In the genomic region with DNA sequence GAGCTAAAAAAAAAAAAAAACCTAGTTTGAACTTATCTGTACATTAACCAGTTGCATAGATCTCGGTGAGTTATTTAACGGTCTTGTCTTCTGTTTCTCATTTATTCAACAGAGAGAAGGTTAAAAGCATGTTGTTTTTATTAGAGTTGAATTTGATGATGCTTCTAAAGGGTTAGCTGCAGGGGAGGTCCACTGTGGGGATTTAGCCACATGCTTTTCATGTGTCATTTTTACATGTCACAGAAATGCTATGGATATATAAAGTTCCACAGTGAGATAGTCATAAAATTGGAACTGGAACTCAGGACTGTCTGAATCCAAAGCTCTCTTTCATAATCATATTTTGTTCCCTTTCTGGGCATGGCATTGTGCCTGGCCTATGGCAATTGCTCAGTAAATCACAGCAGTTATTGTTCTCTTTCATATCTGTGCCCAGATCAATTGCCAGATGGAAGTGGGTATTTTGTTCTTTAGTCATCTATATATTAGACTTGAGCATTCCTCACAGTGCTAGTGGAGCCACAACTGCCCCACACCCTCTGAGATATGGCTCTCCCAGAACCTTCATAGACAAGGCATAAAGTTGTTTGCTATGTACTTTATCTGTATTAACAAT, we compare ENCODE assay signal across 36 cellular contexts.
"Had no signal": no experiment of that assay in that cellular context is flagged by ENCODE, and none has a peak within 500 bp of the region (broad histone marks: within the 10 kb centered on the region; RNA-seq: fewer than 3 reads in every experiment).

No MANE protein-coding gene starts in this region.

- H3K4me3 ChIP-seq: adrenal gland, ascending aorta, body of pancreas, breast epithelium, cardiac muscle cell had no signal

- H3K27ac Mint-ChIP-seq: activated naive CD4-positive, alpha-beta T cell treated with anti-CD3 and anti-CD28 coated beads for 36 hours; activated naive CD4-positive, alpha-beta T cell treated with anti-CD3 and anti-CD28 coated beads, Interleukin-2, amount 10 ng/mL, durations not matched to agents 7 days and 5 days; activated naive CD4-positive, alpha-beta T cell treated with anti-CD3 and anti-CD28 coated beads, Interleukin-2, amount 50 U/mL, for 24 hours; activated naive CD4-positive, alpha-beta T cell treated with anti-CD3 and anti-CD28 coated beads, Interleukin-2, amount 50 U/mL, for 72 hours; activated naive CD8-positive, alpha-beta T cell; activated naive CD8-positive, alpha-beta T cell treated with anti-CD3 and anti-CD28 coated beads for 36 hours; activated naive CD8-positive, alpha-beta T cell treated with anti-CD3 and anti-CD28 coated beads, Interleukin-2, amount 10 ng/mL, durations not matched to agents 7 days and 5 days; activated naive CD8-positive, alpha-beta T cell treated with anti-CD3 and anti-CD28 coated beads, Interleukin-2, amount 50 U/mL, for 24 hours; activated T-cell treated with anti-CD3 and anti-CD28 coated beads, Interleukin-2, amount 50 U/mL, for 72 hours; activated T-helper 1 cell treated with anti-CD3 and anti-CD28 coated beads, Interleukin-12 subunit alpha, Interleukin-12 subunit beta, Interleukin-2, Interleukin-4 antibody, amounts not matched to agents 30 ng/mL and 10 ng/mL and 1 ng/mL, durations not matched to agents 14 hours and 24 hours and 36 hours; activated T-helper 17 cell treated with anti-CD3 and anti-CD28 coated beads, Interleukin-2, amount 50 U/mL, for 72 hours; activated T-helper 2 cell treated with anti-CD3 and anti-CD28 coated beads, Interferon-gamma antibody, Interleukin-2, Interleukin-4, amounts not matched to agents 10 μg/mL and 5 μg/mL and 100 μg/mL, durations not matched to agents 14 hours and 24 hours and 36 hours; brain had no signal

- H3K9me3 ChIP-seq: adrenal gland, ascending aorta, body of pancreas, breast epithelium had no signal

- H3K36me3 ChIP-seq: adrenal gland, ascending aorta, brain microvascular endothelial cell, breast epithelium, cardiac muscle cell had no signal

- H3K36me3 Mint-ChIP-seq: activated naive CD4-positive, alpha-beta T cell treated with anti-CD3 and anti-CD28 coated beads, Interleukin-2, amount 10 ng/mL, durations not matched to agents 7 days and 5 days; activated naive CD4-positive, alpha-beta T cell treated with anti-CD3 and anti-CD28 coated beads, Interleukin-2, amount 50 U/mL, for 24 hours; activated naive CD4-positive, alpha-beta T cell treated with anti-CD3 and anti-CD28 coated beads, Interleukin-2, amount 50 U/mL, for 72 hours; activated naive CD8-positive, alpha-beta T cell; activated naive CD8-positive, alpha-beta T cell treated with anti-CD3 and anti-CD28 coated beads for 36 hours; activated naive CD8-positive, alpha-beta T cell treated with anti-CD3 and anti-CD28 coated beads, Interleukin-2, amount 10 ng/mL, durations not matched to agents 7 days and 5 days; brain had no signal

- H3K27me3 ChIP-seq: adrenal gland, ascending aorta, body of pancreas, brain microvascular endothelial cell, breast epithelium, cardiac muscle cell had no signal

- H3K4me1 Mint-ChIP-seq: activated naive CD4-positive, alpha-beta T cell treated with anti-CD3 and anti-CD28 coated beads, Interleukin-2, amount 10 ng/mL, durations not matched to agents 7 days and 5 days; activated naive CD4-positive, alpha-beta T cell treated with anti-CD3 and anti-CD28 coated beads, Interleukin-2, amount 50 U/mL, for 24 hours; activated naive CD8-positive, alpha-beta T cell treated with anti-CD3 and anti-CD28 coated beads for 36 hours; activated naive CD8-positive, alpha-beta T cell treated with anti-CD3 and anti-CD28 coated beads, Interleukin-2, amount 10 ng/mL, durations not matched to agents 7 days and 5 days; activated naive CD8-positive, alpha-beta T cell treated with anti-CD3 and anti-CD28 coated beads, Interleukin-2, amount 50 U/mL, for 24 hours; activated T-helper 17 cell treated with anti-CD3 and anti-CD28 coated beads, Interleukin-2, amount 50 U/mL, for 72 hours; central memory CD8-positive, alpha-beta T cell had no signal

- DNase-seq: activated effector memory CD4-positive, alpha-beta T cell treated with anti-CD3 and anti-CD28 coated beads, Interleukin-2, amount 50 U/mL, for 16 hours; activated effector memory CD4-positive, alpha-beta T cell treated with Interleukin-2 at 50 U/mL for 16 hours; activated gamma-delta T cell; activated gamma-delta T cell treated with Interleukin-2 at 50 U/mL for 16 hours; activated naive CD4-positive, alpha-beta T cell; activated naive CD4-positive, alpha-beta T cell treated with anti-CD3 and anti-CD28 coated beads for 36 hours; activated naive CD4-positive, alpha-beta T cell treated with anti-CD3 and anti-CD28 coated beads, Interleukin-2, amount 10 ng/mL, durations not matched to agents 7 days and 5 days; activated naive CD4-positive, alpha-beta T cell treated with anti-CD3 and anti-CD28 coated beads, Interleukin-2, amount 50 U/mL, for 16 hours; activated naive CD4-positive, alpha-beta T cell treated with Interleukin-2 at 50 U/mL for 16 hours; activated naive CD8-positive, alpha-beta T cell treated with anti-CD3 and anti-CD28 coated beads for 36 hours; activated naive CD8-positive, alpha-beta T cell treated with anti-CD3 and anti-CD28 coated beads, Interleukin-2, amount 10 ng/mL, durations not matched to agents 7 days and 5 days; activated naive CD8-positive, alpha-beta T cell treated with anti-CD3 and anti-CD28 coated beads, Interleukin-2, amount 50 U/mL, for 24 hours; activated T-cell treated with anti-CD3 and anti-CD28 coated beads, Interleukin-2, amount 50 U/mL, for 4 hours; activated T-cell treated with anti-CD3 and anti-CD28 coated beads, Interleukin-2, amount 50 U/mL, for 48 hours; activated T-cell treated with anti-CD3 and anti-CD28 coated beads, Interleukin-2, amount 50 U/mL, for 72 hours; adrenal gland; amniotic stem cell; amygdala; anterior cingulate cortex; aorta; body of pancreas; brain microvascular endothelial cell; caudate nucleus; central memory CD4-positive, alpha-beta T cell; cerebellar nuclear complex had no signal

- H3K4me3 Mint-ChIP-seq: activated naive CD4-positive, alpha-beta T cell treated with anti-CD3 and anti-CD28 coated beads for 36 hours; activated naive CD4-positive, alpha-beta T cell treated with anti-CD3 and anti-CD28 coated beads, Interleukin-2, amount 10 ng/mL, durations not matched to agents 7 days and 5 days; activated naive CD4-positive, alpha-beta T cell treated with anti-CD3 and anti-CD28 coated beads, Interleukin-2, amount 50 U/mL, for 24 hours; activated naive CD8-positive, alpha-beta T cell; activated naive CD8-positive, alpha-beta T cell treated with anti-CD3 and anti-CD28 coated beads for 36 hours; activated naive CD8-positive, alpha-beta T cell treated with anti-CD3 and anti-CD28 coated beads, Interleukin-2, amount 10 ng/mL, durations not matched to agents 7 days and 5 days; activated naive CD8-positive, alpha-beta T cell treated with anti-CD3 and anti-CD28 coated beads, Interleukin-2, amount 50 U/mL, for 24 hours; activated T-cell treated with anti-CD3 and anti-CD28 coated beads, Interleukin-2, amount 50 U/mL, for 4 hours; activated T-cell treated with anti-CD3 and anti-CD28 coated beads, Interleukin-2, amount 50 U/mL, for 72 hours; activated T-helper 1 cell treated with anti-CD3 and anti-CD28 coated beads, Interleukin-12 subunit alpha, Interleukin-12 subunit beta, Interleukin-2, Interleukin-4 antibody, amounts not matched to agents 30 ng/mL and 10 ng/mL and 1 ng/mL, durations not matched to agents 14 hours and 24 hours and 36 hours; activated T-helper 17 cell treated with anti-CD3 and anti-CD28 coated beads, Interleukin-2, amount 50 U/mL, for 72 hours; brain; central memory CD8-positive, alpha-beta T cell had no signal

- H3K27ac ChIP-seq: adrenal gland, ascending aorta, body of pancreas, brain microvascular endothelial cell, breast epithelium, cardiac muscle cell had no signal

- H3K9me3 Mint-ChIP-seq: activated naive CD4-positive, alpha-beta T cell treated with anti-CD3 and anti-CD28 coated beads for 36 hours; activated naive CD8-positive, alpha-beta T cell treated with anti-CD3 and anti-CD28 coated beads for 36 hours; activated naive CD8-positive, alpha-beta T cell treated with anti-CD3 and anti-CD28 coated beads, Interleukin-2, amount 10 ng/mL, durations not matched to agents 7 days and 5 days; activated T-cell treated with anti-CD3 and anti-CD28 coated beads, Interleukin-2, amount 50 U/mL, for 72 hours; activated T-helper 1 cell treated with anti-CD3 and anti-CD28 coated beads, Interleukin-12 subunit alpha, Interleukin-12 subunit beta, Interleukin-2, Interleukin-4 antibody, amounts not matched to agents 30 ng/mL and 10 ng/mL and 1 ng/mL, durations not matched to agents 14 hours and 24 hours and 36 hours; brain had no signal

- ATAC-seq: activated naive CD4-positive, alpha-beta T cell treated with anti-CD3 and anti-CD28 coated beads, Interleukin-2, amount 50 U/mL, for 72 hours; activated naive CD8-positive, alpha-beta T cell treated with anti-CD3 and anti-CD28 coated beads, Interleukin-2, amount 50 U/mL, for 24 hours; activated T-cell treated with anti-CD3 and anti-CD28 coated beads, Interleukin-2, amount 50 U/mL, for 4 hours; activated T-cell treated with anti-CD3 and anti-CD28 coated beads, Interleukin-2, amount 50 U/mL, for 72 hours; activated T-helper 17 cell treated with anti-CD3 and anti-CD28 coated beads, Interleukin-2, amount 50 U/mL, for 72 hours; body of pancreas had no signal

- H3K4me1 ChIP-seq: adrenal gland, ascending aorta, body of pancreas, breast epithelium had no signal

- H3K27me3 Mint-ChIP-seq: activated naive CD4-positive, alpha-beta T cell treated with anti-CD3 and anti-CD28 coated beads, Interleukin-2, amount 10 ng/mL, durations not matched to agents 7 days and 5 days; activated naive CD4-positive, alpha-beta T cell treated with anti-CD3 and anti-CD28 coated beads, Interleukin-2, amount 50 U/mL, for 24 hours; activated naive CD8-positive, alpha-beta T cell; activated naive CD8-positive, alpha-beta T cell treated with anti-CD3 and anti-CD28 coated beads for 36 hours; activated naive CD8-positive, alpha-beta T cell treated with anti-CD3 and anti-CD28 coated beads, Interleukin-2, amount 10 ng/mL, durations not matched to agents 7 days and 5 days; activated naive CD8-positive, alpha-beta T cell treated with anti-CD3 and anti-CD28 coated beads, Interleukin-2, amount 50 U/mL, for 24 hours; activated T-helper 17 cell treated with anti-CD3 and anti-CD28 coated beads, Interleukin-2, amount 50 U/mL, for 72 hours; brain; central memory CD8-positive, alpha-beta T cell had no signal
